ENCODE assay signal across 25 cellular contexts in genomic region chr1:220003585-220004299, GRCh38. TPM values are rescaled to one million over a fixed set of nuclear protein-coding genes. Genes with fewer than 3 reads are reported as not detected.
A peak's percentile ranks its signal among the peaks of the same experiment; 100 is the strongest.
DNase-seq lines count a peak whose midpoint lies in the region; ATAC-seq lines count a peak whose summit lies in the region.
"Had no signal": no experiment of that assay in that cellular context is flagged by ENCODE, and none has a peak within 500 bp of the region (broad histone marks: within the 10 kb centered on the region; RNA-seq: fewer than 3 reads in every experiment).

No MANE protein-coding gene starts in this region.

- H3K4me3 ChIP-seq in trophoblast cell (ENCODE audit: low read depth, low read length), result no peak overlapping the region

- no peaks in the 10 kb centered on the region for H3K4me1 ChIP-seq in trophoblast cell (ENCODE audit: control insufficient read depth in 1 of 2, insufficient read depth in 2 of 2, low read length in 2 of 2)

- peak; percentile 26 for ATAC-seq in activated CD4-positive, alpha-beta T cell treated with anti-CD3 and anti-CD28 coated beads for 36 hours
- peak in 1 of 2 donors; percentile 66 for ATAC-seq in activated T-cell treated with anti-CD3 and anti-CD28 coated beads, Interleukin-2, amount 50 U/mL, for 72 hours (replicated peaks in 1 of 2)
- ATAC-seq in T-helper 17 cell (no peak), HG03139 (IDR thresholded peaks at IDR 0.05; ENCODE audit: unreplicated experiment) (no peak)

- no peak overlapping the region for H2BK120ac ChIP-seq in trophoblast cell (ENCODE audit: insufficient read depth, low read length, poor library complexity)

- no peak overlapping the region for H3K27ac ChIP-seq in trophoblast cell (ENCODE audit: low read depth, low read length)
- H3K27ac ChIP-seq: C4-2B, RWPE1 had no signal

- H3K9me3 ChIP-seq in T-helper 17 cell (ENCODE audit: control insufficient read depth, low read length, poor library complexity, severe bottlenecking) (no peaks in the 10 kb centered on the region), trophoblast cell (ENCODE audit: insufficient read depth, low read depth, low read length) (no peaks in the 10 kb centered on the region)

- peaks cover 14 to 15% of the 10 kb centered on the region in 2 experiments for H3K36me3 ChIP-seq in trophoblast cell (ENCODE audit: control insufficient read depth in 1 of 2, insufficient read depth in 2 of 2, low read length in 2 of 2)

- H3K9ac ChIP-seq in trophoblast cell (ENCODE audit: low read length), result no peak overlapping the region

- H3K4me1 Mint-ChIP-seq in activated CD4-positive, alpha-beta T cell treated with anti-CD3 and anti-CD28 coated beads for 36 hours, result peaks cover 2% of the 10 kb centered on the region
- H3K4me1 Mint-ChIP-seq in activated T-cell treated with anti-CD3 and anti-CD28 coated beads, Interleukin-2, amount 50 U/mL, for 72 hours (ENCODE audit: low read depth), result peaks cover 7% of the 10 kb centered on the region
- peaks cover 9% of the 10 kb centered on the region for H3K4me1 Mint-ChIP-seq in activated T-helper 2 cell treated with anti-CD3 and anti-CD28 coated beads, Interferon-gamma antibody, Interleukin-2, Interleukin-4, amounts not matched to agents 10 μg/mL and 5 μg/mL and 100 μg/mL, durations not matched to agents 14 hours and 24 hours and 36 hours (ENCODE audit: low read depth)
- H3K4me1 Mint-ChIP-seq in T-helper 17 cell, result no peaks in the 10 kb centered on the region

- no peak overlapping the region for H3K4me3 Mint-ChIP-seq in activated CD4-positive, alpha-beta T cell treated with anti-CD3 and anti-CD28 coated beads for 36 hours
- H3K4me3 Mint-ChIP-seq in activated T-cell treated with anti-CD3 and anti-CD28 coated beads, Interleukin-2, amount 50 U/mL, for 72 hours, result peak overlapping the region in 1 of 2 donors; percentile 10
- no peak overlapping the region for H3K4me3 Mint-ChIP-seq in activated T-helper 2 cell treated with anti-CD3 and anti-CD28 coated beads, Interferon-gamma antibody, Interleukin-2, Interleukin-4, amounts not matched to agents 10 μg/mL and 5 μg/mL and 100 μg/mL, durations not matched to agents 14 hours and 24 hours and 36 hours (ENCODE audit: low read depth)
- no peak overlapping the region for H3K4me3 Mint-ChIP-seq in T-helper 17 cell
- H3K4me3 Mint-ChIP-seq: IgD-negative memory B cell had no signal

- H3K23ac ChIP-seq in trophoblast cell (ENCODE audit: low read length), result no peak overlapping the region

- intact Hi-C loops in activated CD4-positive, alpha-beta T cell treated with anti-CD3 and anti-CD28 coated beads for 36 hours (cut with DNase I, micrococcal nuclease), result no loop called here
- intact Hi-C loops in activated T-helper 2 cell treated with anti-CD3 and anti-CD28 coated beads, Interferon-gamma antibody, Interleukin-2, Interleukin-4, amounts not matched to agents 10 μg/mL and 5 μg/mL and 100 μg/mL, durations not matched to agents 14 hours and 24 hours and 36 hours (cut with micrococcal nuclease), result no loop called here

- POLR2A ChIA-PET in activated CD4-positive, alpha-beta T cell treated with anti-CD3 and anti-CD28 coated beads for 36 hours (lab: Charles Lee), result no interaction called here

- peaks cover 45% of the 10 kb centered on the region for H3K36me3 Mint-ChIP-seq in activated CD4-positive, alpha-beta T cell treated with anti-CD3 and anti-CD28 coated beads for 36 hours (ENCODE audit: low read depth)
- peaks cover 12 to 35% of the 10 kb centered on the region in 2 donors for H3K36me3 Mint-ChIP-seq in activated T-cell treated with anti-CD3 and anti-CD28 coated beads, Interleukin-2, amount 50 U/mL, for 72 hours (ENCODE audit: insufficient read depth in 2 of 2)
- peaks cover 65% of the 10 kb centered on the region for H3K36me3 Mint-ChIP-seq in activated T-helper 2 cell treated with anti-CD3 and anti-CD28 coated beads, Interferon-gamma antibody, Interleukin-2, Interleukin-4, amounts not matched to agents 10 μg/mL and 5 μg/mL and 100 μg/mL, durations not matched to agents 14 hours and 24 hours and 36 hours (ENCODE audit: low read depth)
- peaks cover 11% of the 10 kb centered on the region for H3K36me3 Mint-ChIP-seq in T-helper 17 cell (ENCODE audit: low read depth)

- H3K9me3 Mint-ChIP-seq in activated CD4-positive, alpha-beta T cell treated with anti-CD3 and anti-CD28 coated beads for 36 hours (ENCODE audit: low read depth), result no peaks in the 10 kb centered on the region
- H3K9me3 Mint-ChIP-seq in activated T-cell treated with anti-CD3 and anti-CD28 coated beads, Interleukin-2, amount 50 U/mL, for 72 hours, result no peaks in the 10 kb centered on the region
- no peaks in the 10 kb centered on the region for H3K9me3 Mint-ChIP-seq in activated T-helper 2 cell treated with anti-CD3 and anti-CD28 coated beads, Interferon-gamma antibody, Interleukin-2, Interleukin-4, amounts not matched to agents 10 μg/mL and 5 μg/mL and 100 μg/mL, durations not matched to agents 14 hours and 24 hours and 36 hours
- H3K9me3 Mint-ChIP-seq: IgD-negative memory B cell had no signal

- no peaks in the 10 kb centered on the region for H3K79me1 ChIP-seq in trophoblast cell (ENCODE audit: low read length)

- no peak for DNase-seq in activated CD4-positive, alpha-beta T cell treated with anti-CD3 and anti-CD28 coated beads for 36 hours
- no peak for DNase-seq in activated CD4-positive, alpha-beta T cell treated with anti-CD3 and anti-CD28 coated beads, Interleukin-2, amount 50 U/mL, for 4 hours
- no peak for DNase-seq in activated T-cell treated with anti-CD3 and anti-CD28 coated beads, Interleukin-2, amount 50 U/mL, for 72 hours
- DNase-seq in activated T-cell treated with anti-CD3 and anti-CD28 coated beads, Interleukin-2, amount 50 U/mL, for 48 hours, result no peak
- no peak for DNase-seq in activated T-helper 2 cell treated with anti-CD3 and anti-CD28 coated beads, Interferon-gamma antibody, Interleukin-2, Interleukin-4, amounts not matched to agents 10 μg/mL and 5 μg/mL and 100 μg/mL, durations not matched to agents 14 hours and 24 hours and 36 hours (ENCODE audit: low spot score)
- no peak for DNase-seq in T-helper 17 cell
- DNase-seq in trophoblast cell, result no peak
- DNase-seq: 8988T; EL; GF-D8; GOT3; HCEC 1CT; Karpas-422; NCI-H1694; NCI-H2081; NCI-H2171; NCI-H345; NCI-H524; NCI-H774; NK-92 treated with Interleukin-12 subunit alpha and Interleukin-12 subunit beta, amount 100 ng/mL, for 24 hours; SHP77 treated with DMSO at 0.1 percent for 48 hours had no signal

- no peak overlapping the region for H3K14ac ChIP-seq in trophoblast cell (ENCODE audit: low read length)

- H3K27me3 ChIP-seq in trophoblast cell (ENCODE audit: insufficient read depth, low read length), result no peaks in the 10 kb centered on the region

- no peak overlapping the region for H2AK5ac ChIP-seq in trophoblast cell (ENCODE audit: low read length)

- CTCF ChIA-PET in activated CD4-positive, alpha-beta T cell treated with anti-CD3 and anti-CD28 coated beads for 36 hours (lab: Charles Lee), result no interaction called here

- H4K91ac ChIP-seq in trophoblast cell (ENCODE audit: low read depth, low read length), result no peak overlapping the region

- no CpG with 5 or more reads among the region's 6 CpGs for WGBS in trophoblast cell (ENCODE audit: extremely low coverage, insufficient coverage, insufficient read length)

- no peak overlapping the region for H3K4me2 ChIP-seq in trophoblast cell (ENCODE audit: low read length)

- no peaks in the 10 kb centered on the region for H3K79me2 ChIP-seq in trophoblast cell (ENCODE audit: control insufficient read depth, insufficient read depth, low read length, poor library complexity)

- H2AFZ ChIP-seq in trophoblast cell (ENCODE audit: insufficient read depth, low read length, poor library complexity), result no peak overlapping the region

- H3K4ac ChIP-seq in trophoblast cell (ENCODE audit: low read depth, low read length), result no peak overlapping the region

- no peaks in the 10 kb centered on the region for H3K27me3 Mint-ChIP-seq in activated CD4-positive, alpha-beta T cell treated with anti-CD3 and anti-CD28 coated beads for 36 hours
- H3K27me3 Mint-ChIP-seq in activated T-cell treated with anti-CD3 and anti-CD28 coated beads, Interleukin-2, amount 50 U/mL, for 72 hours (ENCODE audit: low read depth), result no peaks in the 10 kb centered on the region
- H3K27me3 Mint-ChIP-seq in activated T-helper 2 cell treated with anti-CD3 and anti-CD28 coated beads, Interferon-gamma antibody, Interleukin-2, Interleukin-4, amounts not matched to agents 10 μg/mL and 5 μg/mL and 100 μg/mL, durations not matched to agents 14 hours and 24 hours and 36 hours (ENCODE audit: low read depth), result no peaks in the 10 kb centered on the region
- no peaks in the 10 kb centered on the region for H3K27me3 Mint-ChIP-seq in T-helper 17 cell
- H3K27me3 Mint-ChIP-seq: IgD-negative memory B cell had no signal

- H4K8ac ChIP-seq in trophoblast cell (ENCODE audit: low read depth, low read length), result no peak overlapping the region

- peak overlapping the region; percentile 47 for H3K27ac Mint-ChIP-seq in activated CD4-positive, alpha-beta T cell treated with anti-CD3 and anti-CD28 coated beads for 36 hours
- H3K27ac Mint-ChIP-seq in activated T-cell treated with anti-CD3 and anti-CD28 coated beads, Interleukin-2, amount 50 U/mL, for 72 hours, result peak overlapping the region; percentile 76
- H3K27ac Mint-ChIP-seq in activated T-helper 2 cell treated with anti-CD3 and anti-CD28 coated beads, Interferon-gamma antibody, Interleukin-2, Interleukin-4, amounts not matched to agents 10 μg/mL and 5 μg/mL and 100 μg/mL, durations not matched to agents 14 hours and 24 hours and 36 hours, result peak overlapping the region; percentile 46
- H3K27ac Mint-ChIP-seq in T-helper 17 cell, result no peak overlapping the region

- no peak overlapping the region for H3K18ac ChIP-seq in trophoblast cell (ENCODE audit: low read length)

- no peak overlapping the region for H4K12ac ChIP-seq in trophoblast cell (ENCODE audit: low read depth, low read length)

- no peak overlapping the region for H2BK12ac ChIP-seq in trophoblast cell (ENCODE audit: low read length)

- H2BK5ac ChIP-seq in trophoblast cell (ENCODE audit: low read depth, low read length, poor library complexity), result no peak overlapping the region

RNA-seq across cellular contexts. Expression of gene EPRS1, which starts 42.6 kb away (rescaled TPM):
- 100 to 1,000 TPM; 229 to 301 TPM for total RNA-seq in activated CD4-positive, alpha-beta T cell treated with anti-CD3 and anti-CD28 coated beads for 36 hours
- total RNA-seq in activated T-cell treated with anti-CD3 and anti-CD28 coated beads, Interleukin-2, amount 50 U/mL, for 72 hours, result 100 to 1,000 TPM; 204 to 218 TPM
- total RNA-seq in activated T-helper 2 cell treated with anti-CD3 and anti-CD28 coated beads, Interferon-gamma antibody, Interleukin-2, Interleukin-4, amounts not matched to agents 10 μg/mL and 5 μg/mL and 100 μg/mL, durations not matched to agents 14 hours and 24 hours and 36 hours, result 163 and 176 TPM in 2 replicates
- 10 to 100 TPM; 55.1 to 60.3 TPM for total RNA-seq in T-helper 17 cell
- polyA plus RNA-seq in trophoblast cell (2013), result 99.4 and 103 TPM in 2 replicates
